13 cellular contexts compared by ENCODE assay signal in the genomic region with DNA sequence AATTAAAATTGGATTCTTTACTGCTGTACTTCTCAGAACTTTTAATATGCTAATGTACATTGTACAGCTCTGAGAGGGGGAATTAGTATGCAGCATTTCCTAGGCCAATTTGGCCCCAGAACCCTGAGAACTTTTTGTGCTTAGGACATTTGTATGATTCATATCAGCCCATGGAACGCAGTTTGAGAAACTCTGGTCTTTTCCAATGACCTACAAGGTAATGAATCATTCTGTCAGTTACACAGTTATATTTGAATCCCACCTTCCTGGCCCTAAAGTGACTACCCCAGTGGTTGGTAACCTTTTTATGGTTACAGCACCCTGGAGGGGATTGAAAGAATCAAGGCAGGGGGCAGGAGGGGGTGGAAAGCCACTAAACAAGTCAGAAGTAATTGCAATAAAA. TPM values are rescaled to one million over a fixed set of nuclear protein-coding genes. Genes with fewer than 3 reads are reported as not detected.
DNase-seq lines count a peak whose midpoint lies in the region; ATAC-seq and TF ChIP-seq lines count a peak whose summit lies in the region.
"Had no signal": no experiment of that assay in that cellular context is flagged by ENCODE, and none has a peak within 500 bp of the region (broad histone marks: within the 10 kb centered on the region; RNA-seq: fewer than 3 reads in every experiment).

No MANE protein-coding gene starts in this region.

- H3K27ac ChIP-seq in ACC112 (ENCODE audit: low read depth, low read length) (peak overlapping the region; percentile 87), IMR-90 (ENCODE audit: insufficient read depth, low read length) (no peak overlapping the region), left lung (no peak overlapping the region), endodermal cell (ENCODE audit: low read depth, low read length) (no peak overlapping the region)

- H3K4me3 ChIP-seq in ACC112 (ENCODE audit: low read depth, low read length): no peak overlapping the region
- H3K4me3 ChIP-seq in IMR-90 (ENCODE audit: insufficient read depth, low read depth, low read length): no peak overlapping the region
- H3K4me3 ChIP-seq in left lung: no peak overlapping the region
- H3K4me3 ChIP-seq in endodermal cell (ENCODE audit: low read length): no peak overlapping the region
- H3K4me3 ChIP-seq: lung had no signal

- H2BK20ac ChIP-seq in IMR-90 (ENCODE audit: low read depth, low read length): no peak overlapping the region

- H3K27me3 Mint-ChIP-seq in chondrocyte (ENCODE audit: low read depth): no peaks in the 10 kb centered on the region
- H3K27me3 Mint-ChIP-seq in endodermal cell (ENCODE audit: insufficient read depth): peaks cover 2% of the 10 kb centered on the region

- no peak overlapping the region for H3K9ac ChIP-seq in IMR-90 (ENCODE audit: low read depth, low read length)
- no peak overlapping the region for H3K9ac ChIP-seq in endodermal cell (ENCODE audit: extremely low read depth, low read length, poor library complexity, severe bottlenecking)

- H2BK120ac ChIP-seq in IMR-90 (ENCODE audit: low read depth, low read length): no peak overlapping the region

- no peaks in the 10 kb centered on the region for H3K9me1 ChIP-seq in IMR-90 (ENCODE audit: insufficient read depth, low read length)

- intact Hi-C loops in IMR-90 (cut with micrococcal nuclease): no loop called here
- intact Hi-C loops in left lung (cut with DNase I): no loop called here

- H3K36me3 Mint-ChIP-seq in chondrocyte (ENCODE audit: low read depth): peaks cover 2% of the 10 kb centered on the region
- peaks cover 5% of the 10 kb centered on the region for H3K36me3 Mint-ChIP-seq in endodermal cell (ENCODE audit: low read depth)

- no peak overlapping the region for H3K14ac ChIP-seq in IMR-90 (replicated peaks; ENCODE audit: low read depth, low read length)

- in situ Hi-C loops in IMR-90 (cut with MboI; ENCODE audit: low sequenced_read_pairs): no loop called here

- no peak for TF ChIP-seq POLR2A in IMR-90 (IDR thresholded peaks at IDR 0.05; ENCODE audit: low read depth, low read length)

- TF ChIP-seq RAD21 in IMR-90 (IDR thresholded peaks at IDR 0.05; ENCODE audit: low read length): no peak

- H4K91ac ChIP-seq in IMR-90 (ENCODE audit: insufficient read depth, low read depth, low read length): no peak overlapping the region

- H3K4me1 Mint-ChIP-seq in chondrocyte (ENCODE audit: low read depth) (peaks cover 40% of the 10 kb centered on the region), endodermal cell (peaks cover 7% of the 10 kb centered on the region)

- H3K4me2 ChIP-seq in IMR-90 (ENCODE audit: low read depth, low read length): no peak overlapping the region

- POLR2A ChIA-PET in IMR-90 (lab: Charles Lee; ENCODE audit: unreplicated experiment): no interaction called here

- H3K36me3 ChIP-seq in ACC112 (ENCODE audit: insufficient read depth, low read length) (no peaks in the 10 kb centered on the region), IMR-90 (ENCODE audit: control insufficient read depth, insufficient read depth, low read length) (no peaks in the 10 kb centered on the region), left lung (no peaks in the 10 kb centered on the region), endodermal cell (ENCODE audit: control insufficient read depth, insufficient read depth, low read length) (no peaks in the 10 kb centered on the region)

- WGBS in IMR-90 (ENCODE audit: extremely low coverage in 2 of 2, insufficient read length in 1 of 2), 2 experiments: 20% methylated on average over 1 of the region's 1 CpG; no CpG with 5 or more reads in 1 of the 2 experiments
- 86 to 97% methylated on average over 1 of the region's 1 CpG for WGBS in endodermal cell (ENCODE audit: insufficient coverage in 1 of 2, insufficient read length in 1 of 2), 2 experiments

- H3K9me3 ChIP-seq in IMR-90 (ENCODE audit: control insufficient read depth, insufficient read depth, low read length) (peaks cover 7% of the 10 kb centered on the region; the same call in 1 of the 2 replicates), left lung (peaks cover 0 to 16% of the 10 kb centered on the region in 2 donors), endodermal cell (ENCODE audit: control insufficient read depth, low read length) (no peaks in the 10 kb centered on the region)

- no peak overlapping the region for H2AK5ac ChIP-seq in IMR-90 (ENCODE audit: low read depth, low read length)

- no peak overlapping the region for H2AK9ac ChIP-seq in IMR-90 (replicated peaks; ENCODE audit: low read depth, low read length, poor library complexity)

- no peak overlapping the region for H3K18ac ChIP-seq in IMR-90 (ENCODE audit: low read depth, low read length)

- TF ChIP-seq CTCF in IMR-90 (conservative IDR thresholded peaks at IDR 0.05; ENCODE audit: low read depth, low read length) (no peak), chondrocyte (IDR thresholded peaks at IDR 0.05) (no peak), left lung (IDR thresholded peaks at IDR 0.05) (no peak), endodermal cell (conservative IDR thresholded peaks at IDR 0.05) (no peak)

- no peak overlapping the region for H3K4me3 Mint-ChIP-seq in chondrocyte (ENCODE audit: unreplicated experiment)
- no peak overlapping the region for H3K4me3 Mint-ChIP-seq in endodermal cell
- H3K4me3 Mint-ChIP-seq: activated CD4-positive, alpha-beta T cell treated with anti-CD3 and anti-CD28 coated beads for 36 hours; dendritic cell treated with granulocyte-macrophage colony-stimulating factor and Interleukin-4, amounts not matched to agents 40 ng/mL and 50 ng/mL, for 4 days had no signal

- H3K9me3 Mint-ChIP-seq in chondrocyte (ENCODE audit: low read depth) (peaks cover 9% of the 10 kb centered on the region), endodermal cell (peaks cover 15% of the 10 kb centered on the region)

- H4K20me1 ChIP-seq in IMR-90 (ENCODE audit: insufficient read depth, low read length): no peaks in the 10 kb centered on the region

- H3K4ac ChIP-seq in IMR-90 (ENCODE audit: low read depth, low read length): no peak overlapping the region

- no TSS peak for BruUV-seq in IMR-90 (replicated peaks; lab: Mats Ljungman, UMichigan)

- H2BK5ac ChIP-seq in IMR-90 (ENCODE audit: low read depth, low read length, poor library complexity, severe bottlenecking): no peak overlapping the region

- H4K5ac ChIP-seq in IMR-90 (ENCODE audit: low read depth, low read length): no peak overlapping the region

- H4K8ac ChIP-seq in IMR-90 (ENCODE audit: low read depth in 2 of 2, low read length in 2 of 2): no peak overlapping the region

- ATAC-seq in IMR-90 (ENCODE audit: low read depth) (no peak), left lung (peak; percentile 35), HG03439 (IDR thresholded peaks at IDR 0.05; ENCODE audit: unreplicated experiment) (no peak), GM21390 (IDR thresholded peaks at IDR 0.05; ENCODE audit: unreplicated experiment) (no peak)

- H3K27me3 ChIP-seq in ACC112 (ENCODE audit: insufficient read depth, low read length): no peaks in the 10 kb centered on the region
- peaks cover 17% of the 10 kb centered on the region for H3K27me3 ChIP-seq in IMR-90 (ENCODE audit: control insufficient read depth, insufficient read depth, low read length)
- H3K27me3 ChIP-seq in left lung: no peaks in the 10 kb centered on the region
- H3K27me3 ChIP-seq in endodermal cell (ENCODE audit: control insufficient read depth, insufficient read depth, low read length, poor library complexity, severe bottlenecking): no peaks in the 10 kb centered on the region

- CTCF ChIA-PET in IMR-90 (lab: Yijun Ruan, JAX): no interaction called here

- H3K56ac ChIP-seq in IMR-90 (ENCODE audit: extremely low read depth, insufficient read depth, low read length): no peak overlapping the region

- no peak overlapping the region for H2AFZ ChIP-seq in ACC112 (ENCODE audit: low read length, unreplicated experiment)
- H2AFZ ChIP-seq in IMR-90 (replicated peaks; ENCODE audit: low read length, poor library complexity): no peak overlapping the region

- H3K79me2 ChIP-seq in ACC112 (ENCODE audit: control insufficient read depth, insufficient read depth, low read length, unreplicated experiment): no peaks in the 10 kb centered on the region

- H3K79me1 ChIP-seq in IMR-90 (ENCODE audit: low read depth in 1 of 2, low read length in 2 of 2): no peaks in the 10 kb centered on the region

- H3K27ac Mint-ChIP-seq in chondrocyte (ENCODE audit: unreplicated experiment) (peak overlapping the region; percentile 92), endodermal cell (no peak overlapping the region)
- H3K27ac Mint-ChIP-seq: dendritic cell treated with granulocyte-macrophage colony-stimulating factor and Interleukin-4, amounts not matched to agents 40 ng/mL and 50 ng/mL, for 4 days had no signal

- H3K4me1 ChIP-seq in ACC112 (ENCODE audit: control insufficient read depth, insufficient read depth, low read length, unreplicated experiment) (peaks cover 23% of the 10 kb centered on the region), IMR-90 (ENCODE audit: control insufficient read depth, insufficient read depth, low read length) (no peaks in the 10 kb centered on the region), left lung (no peaks in the 10 kb centered on the region), endodermal cell (ENCODE audit: control insufficient read depth, insufficient read depth, low read length) (no peaks in the 10 kb centered on the region)

- H3K23ac ChIP-seq in IMR-90 (ENCODE audit: low read depth, low read length): no peak overlapping the region

- DNase-seq in IMR-90 (peak; percentile 33), chondrocyte (ENCODE audit: low spot score) (no peak), left lung (no peak), NCI-H1105 (lab: John Stamatoyannopoulos, UW) (no peak), endodermal cell (no peak)
- DNase-seq: activated CD4-positive, alpha-beta T cell treated with anti-CD3 and anti-CD28 coated beads for 36 hours; NCI-H2171 had no signal

- dilution Hi-C loops in IMR-90 (cut with HindIII; ENCODE audit: low sequenced_read_pairs, unreplicated experiment): no loop called here

- H2BK15ac ChIP-seq in IMR-90 (ENCODE audit: low read depth, low read length): no peak overlapping the region

TF ChIP-seq in IMR-90, 13 proteins besides CTCF, POLR2A, EP300 and RAD21 (continues in another document):
- TF ChIP-seq USF2 (IDR thresholded peaks at IDR 0.05; ENCODE audit: low read depth, low read length) (no peak), MXI1 (IDR thresholded peaks at IDR 0.05; ENCODE audit: borderline replicate concordance, low read depth, low read length) (no peak)

RNA-seq across cellular contexts. Expression of gene KBTBD12, which starts 25.6 kb away (rescaled TPM):
- not detected in 2 replicates for total RNA-seq in IMR-90 (2012; rRNA removed)
- polyA plus RNA-seq in IMR-90 (2012; rRNA removed): not detected in 2 replicates
- not detected in 2 replicates for polyA plus RNA-seq in IMR-90 (2012; cell fraction: cytosol; rRNA removed)
- not detected in 2 replicates for polyA plus RNA-seq in IMR-90 (2012; cell fraction: nucleus; rRNA removed; ENCODE audit: low replicate concordance)
- not detected in 3 replicates for total RNA-seq in chondrocyte
- total RNA-seq in left lung: 1 to 10 TPM; 1.2 to 2.5 TPM
- under 1 TPM; 0.24 to 0.42 TPM for total RNA-seq in endodermal cell
- not detected for polyA plus RNA-seq in endodermal cell (2013, experiment 1 of 2)
- not detected for polyA plus RNA-seq in endodermal cell (2013, experiment 2 of 2)
- total RNA-seq: activated CD4-positive, alpha-beta T cell treated with anti-CD3 and anti-CD28 coated beads for 36 hours had no signal
- polyA plus RNA-seq: BJ had no signal
